In the genomic region with DNA sequence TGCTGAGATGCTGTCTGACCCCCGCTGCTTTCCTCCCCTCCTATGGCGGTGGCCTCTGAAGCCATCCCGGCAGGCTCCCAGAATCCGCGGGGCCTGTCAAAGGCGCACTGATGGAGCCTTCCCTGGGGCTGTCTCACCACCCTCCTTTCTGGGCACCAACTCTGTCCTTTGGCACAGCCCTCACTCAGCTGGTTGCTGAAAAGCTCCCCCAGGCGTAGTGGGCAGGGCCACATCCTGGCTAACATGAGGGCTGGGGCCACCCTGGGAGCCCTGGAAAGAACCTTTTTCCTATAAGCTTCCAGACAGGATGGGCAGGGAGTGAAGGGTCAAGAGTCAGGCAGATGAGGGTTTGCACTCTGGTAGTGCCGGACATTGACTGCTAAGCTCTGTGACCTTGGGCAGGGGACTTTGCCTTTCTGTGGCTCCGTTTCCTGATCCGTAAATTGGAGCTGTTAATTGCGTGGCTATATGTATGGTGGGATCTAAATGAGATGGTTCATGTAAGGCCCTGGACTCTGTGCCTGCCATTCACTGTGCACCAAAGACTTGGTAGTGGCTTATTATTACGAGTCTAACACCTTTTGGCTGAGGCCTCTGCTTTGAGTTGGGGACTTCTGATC, we compare ENCODE assay signal across 1 cellular context.
TF ChIP-seq lines count a peak whose summit lies in the region.

No MANE protein-coding gene starts in this region.

TF ChIP-seq in HEK293, 187 proteins besides CTCF, POLR2A, EP300 and RAD21 (continued from another document):
- TF ChIP-seq, protein P1, sequence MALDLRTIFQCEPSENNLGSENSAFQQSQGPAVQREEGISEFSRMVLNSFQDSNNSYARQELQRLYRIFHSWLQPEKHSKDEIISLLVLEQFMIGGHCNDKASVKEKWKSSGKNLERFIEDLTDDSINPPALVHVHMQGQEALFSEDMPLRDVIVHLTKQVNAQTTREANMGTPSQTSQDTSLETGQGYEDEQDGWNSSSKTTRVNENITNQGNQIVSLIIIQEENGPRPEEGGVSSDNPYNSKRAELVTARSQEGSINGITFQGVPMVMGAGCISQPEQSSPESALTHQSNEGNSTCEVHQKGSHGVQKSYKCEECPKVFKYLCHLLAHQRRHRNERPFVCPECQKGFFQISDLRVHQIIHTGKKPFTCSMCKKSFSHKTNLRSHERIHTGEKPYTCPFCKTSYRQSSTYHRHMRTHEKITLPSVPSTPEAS (tag by site-specific recombination; IDR thresholded peaks at IDR 0.05): no peak
- TF ChIP-seq ZNF121 (tag by site-specific recombination; IDR thresholded peaks at IDR 0.05): no peak
